In the genomic region with DNA sequence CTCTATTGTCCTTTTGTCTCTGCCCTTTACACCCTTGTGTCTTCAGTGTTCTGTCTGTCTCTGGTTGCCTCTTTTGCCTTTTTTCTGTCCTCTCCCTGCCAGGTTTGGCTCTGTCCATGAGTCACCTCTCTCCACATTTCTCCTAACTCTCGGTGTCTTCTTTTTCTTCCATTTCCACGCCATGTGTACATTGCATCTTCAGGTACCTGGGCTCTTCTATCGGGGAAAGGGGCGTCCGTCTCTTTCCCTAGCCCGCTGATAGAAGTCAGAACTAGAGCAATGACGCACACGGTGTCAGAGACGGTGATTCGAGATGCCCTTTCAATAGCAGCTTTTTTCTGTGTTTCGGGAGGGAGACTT, we compare ENCODE assay signal across 8 cellular contexts. TPM values are rescaled to one million over a fixed set of nuclear protein-coding genes. Genes with fewer than 3 reads are reported as not detected.
DNase-seq lines count a peak whose midpoint lies in the region; ATAC-seq and TF ChIP-seq lines count a peak whose summit lies in the region.

No MANE protein-coding gene starts in this region.

- peaks cover 14% of the 10 kb centered on the region; the same call in 1 of the 2 replicates for H3K4me1 ChIP-seq in HUES48 (ENCODE audit: control insufficient read depth, insufficient read depth, low read length)

- peak overlapping the region; percentile 75 for H3K9ac ChIP-seq in HUES48 (ENCODE audit: low read depth, low read length)

- H3K9me3 ChIP-seq in HUES48 (ENCODE audit: control insufficient read depth, insufficient read depth, low read length), result no peaks in the 10 kb centered on the region

- peaks cover 9% of the 10 kb centered on the region; the same call in 1 of the 2 replicates for H3K27me3 ChIP-seq in HUES48 (ENCODE audit: control insufficient read depth, insufficient read depth, low read length)

- H3K27ac ChIP-seq in HUES48 (ENCODE audit: low read depth, low read length) (peak overlapping the region; percentile 91), caudate nucleus (ENCODE audit: low read depth, low read length) (peak overlapping the region; percentile 74)

- POLR2A ChIA-PET in AG04449 (lab: Yijun Ruan, JAX), result no interaction called here

- CTCF ChIA-PET in AG04449 (lab: Yijun Ruan, JAX), result interaction anchor here (0.8 kb wide), 1 partner anchor 9 kb away, joined by 3 read pairs; no protein-coding TSS in a partner anchor

- no peak for TF ChIP-seq CTCF in AG04449 (IDR thresholded peaks at IDR 0.05; ENCODE audit: insufficient read depth, low read length, missing control alignments)

- ATAC-seq in GM18873 (IDR thresholded peaks at IDR 0.05; ENCODE audit: low FRiP score, unreplicated experiment), result peak; percentile 18
- peak; percentile 3 for ATAC-seq in left lobe of liver

- H3K4me3 ChIP-seq in AG04449 (ENCODE audit: low read depth, low read length) (peak overlapping the region; percentile 82), HUES48 (ENCODE audit: low read depth, low read length) (peak overlapping the region; percentile 84)

- no peaks in the 10 kb centered on the region; the same call in 1 of the 2 replicates for H3K36me3 ChIP-seq in HUES48 (ENCODE audit: control insufficient read depth, insufficient read depth, low read length)

- DNase-seq in AG04449 (ENCODE audit: low read depth, low spot score) (no peak), T-helper 22 cell (ENCODE audit: low read depth) (peak; percentile 4), caudate nucleus (lab: John Stamatoyannopoulos, UW) (peak in 2 of 61 donors; percentile 31 to 34), left lobe of liver (ENCODE audit: low spot score) (no peak), SHP77 treated with DMSO at 0.1 percent for 48 hours (lab: John Stamatoyannopoulos, UW) (no peak)
- DNase-seq in stimulated activated CD8-positive, alpha-beta memory T cell treated with anti-CD3 and anti-CD28 coated beads, Interleukin-4, amount 100 ng/mL, for 48 hours, result peak; percentile 64

RNA-seq across cellular contexts. Expression of gene OPA1, which starts 0.6 kb away (rescaled TPM):
- 29.3 TPM for total RNA-seq in left lobe of liver

RNA-seq across cellular contexts. Expression of gene ATP13A4, which starts 39.0 kb away (rescaled TPM):
- total RNA-seq in left lobe of liver, result 1.2 TPM

Comparison
In these comparisons a context has a peak if more than half of its experiments do, and no peak if none do; other contexts are left out.
1. DNase-seq: peak in T-helper 22 cell (single experiment) and stimulated activated CD8-positive, alpha-beta memory T cell treated with anti-CD3 and anti-CD28 coated beads, Interleukin-4, amount 100 ng/mL, for 48 hours (single experiment); none in AG04449 (single experiment), left lobe of liver (single experiment) and SHP77 treated with DMSO at 0.1 percent for 48 hours (single experiment).